ENCODE assay signal across 14 cellular contexts in genomic region chr13:111275995-111276618, GRCh38. TPM values are rescaled to one million over a fixed set of nuclear protein-coding genes. Genes with fewer than 3 reads are reported as not detected.
DNase-seq lines count a peak whose midpoint lies in the region; ATAC-seq and TF ChIP-seq lines count a peak whose summit lies in the region.
"Had no signal": no experiment of that assay in that cellular context is flagged by ENCODE, and none has a peak within 500 bp of the region (broad histone marks: within the 10 kb centered on the region; RNA-seq: fewer than 3 reads in every experiment).

No MANE protein-coding gene starts in this region.

- peaks cover 85% of the 10 kb centered on the region for H3K36me3 ChIP-seq in left ventricle myocardium inferior
- no peaks in the 10 kb centered on the region for H3K36me3 ChIP-seq in hepatocyte (replicated peaks; ENCODE audit: insufficient read depth, low read depth)
- no peaks in the 10 kb centered on the region for H3K36me3 ChIP-seq in uterus
- peaks cover 0 to 95% of the 10 kb centered on the region in 2 donors for H3K36me3 ChIP-seq in left lung

- no peak for TF ChIP-seq CTCF in left ventricle myocardium inferior (IDR thresholded peaks at IDR 0.05; ENCODE audit: borderline replicate concordance)
- no peak for TF ChIP-seq CTCF in hepatocyte (IDR thresholded peaks at IDR 0.05; ENCODE audit: poor library complexity)
- no peak for TF ChIP-seq CTCF in uterus (IDR thresholded peaks at IDR 0.05)
- no peak for TF ChIP-seq CTCF in left lung (IDR thresholded peaks at IDR 0.05)

- H3K9me3 ChIP-seq in left ventricle myocardium inferior (replicated peaks) = no peaks in the 10 kb centered on the region
- no peaks in the 10 kb centered on the region for H3K9me3 ChIP-seq in T-helper 17 cell (ENCODE audit: control insufficient read depth, low read length, poor library complexity, severe bottlenecking)
- H3K9me3 ChIP-seq in hepatocyte (ENCODE audit: low read depth) = no peaks in the 10 kb centered on the region
- no peaks in the 10 kb centered on the region for H3K9me3 ChIP-seq in uterus
- no peaks in the 10 kb centered on the region for H3K9me3 ChIP-seq in left lung
- H3K9me3 ChIP-seq: BLaER1 had no signal

- H3K27me3 Mint-ChIP-seq in T-helper 17 cell = no peaks in the 10 kb centered on the region

- H3K4me1 ChIP-seq in left ventricle myocardium inferior = peaks cover 63% of the 10 kb centered on the region
- H3K4me1 ChIP-seq in hepatocyte (ENCODE audit: insufficient read depth) = no peaks in the 10 kb centered on the region
- H3K4me1 ChIP-seq in uterus = no peaks in the 10 kb centered on the region
- no peaks in the 10 kb centered on the region for H3K4me1 ChIP-seq in left lung

- TF ChIP-seq POLR2A in uterus (IDR thresholded peaks at IDR 0.05) = no peak

- H2AFZ ChIP-seq in hepatocyte = no peak overlapping the region
- H2AFZ ChIP-seq: PC-9 had no signal

- peak overlapping the region; percentile 39 for H3K27ac Mint-ChIP-seq in T-helper 17 cell

- H3K4me2 ChIP-seq in hepatocyte = no peak overlapping the region
- H3K4me2 ChIP-seq: BLaER1, PC-9 had no signal

- H4K20me1 ChIP-seq in hepatocyte (ENCODE audit: insufficient read depth, poor library complexity, severe bottlenecking) = no peaks in the 10 kb centered on the region

- H3K9me2 ChIP-seq in hepatocyte (replicated peaks; ENCODE audit: insufficient read depth) = no peaks in the 10 kb centered on the region

- no peaks in the 10 kb centered on the region for H3K27me3 ChIP-seq in left ventricle myocardium inferior (ENCODE audit: low read depth)
- H3K27me3 ChIP-seq in hepatocyte = no peaks in the 10 kb centered on the region
- no peaks in the 10 kb centered on the region for H3K27me3 ChIP-seq in uterus
- no peaks in the 10 kb centered on the region for H3K27me3 ChIP-seq in left lung
- H3K27me3 ChIP-seq: BLaER1 had no signal

- H3K4me3 Mint-ChIP-seq in T-helper 17 cell = no peak overlapping the region
- H3K4me3 Mint-ChIP-seq: H9 had no signal

- DNase-seq in left ventricle myocardium inferior (no peak), Right ventricle myocardium superior (no peak), T-helper 17 cell (no peak), kidney tubule cell (ENCODE audit: low spot score) (peak; percentile 4), hepatocyte (ENCODE audit: low spot score) (no peak), uterus (no peak), left lung (no peak)
- DNase-seq: DMS 273 treated with DMSO at 0.1 percent for 48 hours, H9, NCI-H1105 treated with DMSO at 0.1 percent for 48 hours, NCI-H187, PC-9 had no signal

- H3K27ac ChIP-seq in left ventricle myocardium inferior (replicated peaks) (peak overlapping the region; percentile 30), hepatocyte (no peak overlapping the region), uterus (no peak overlapping the region), left lung (no peak overlapping the region)
- H3K27ac ChIP-seq: BLaER1, PC-9 had no signal

- no peaks in the 10 kb centered on the region for H3K79me2 ChIP-seq in hepatocyte

- H3K4me3 ChIP-seq in left ventricle myocardium inferior = no peak overlapping the region
- H3K4me3 ChIP-seq in hepatocyte = no peak overlapping the region
- no peak overlapping the region for H3K4me3 ChIP-seq in uterus
- no peak overlapping the region for H3K4me3 ChIP-seq in left lung
- H3K4me3 ChIP-seq: BLaER1, PC-9 had no signal

- peaks cover 8% of the 10 kb centered on the region for H3K4me1 Mint-ChIP-seq in T-helper 17 cell
- H3K4me1 Mint-ChIP-seq: H9 had no signal

- intact Hi-C loops in left ventricle myocardium inferior (cut with micrococcal nuclease) (no loop called here), Right ventricle myocardium superior (cut with DNase I) (no loop called here), uterus (cut with DNase I; ENCODE audit: low total_unique reads) (no loop called here), left lung (cut with DNase I) (no loop called here)

- 96% methylated on average over 5 of the region's 5 CpGs for WGBS in hepatocyte (ENCODE audit: low lambda C conversion rate, missing lambda C conversion rate)

- ATAC-seq in Right ventricle myocardium superior (ENCODE audit: poor library complexity) (no peak), T-helper 17 cell (no peak), left lung (no peak)

- H3K36me3 Mint-ChIP-seq in T-helper 17 cell (ENCODE audit: low read depth) = peaks cover 13% of the 10 kb centered on the region

RNA-seq across cellular contexts. Expression of gene TEX29, which starts 44.3 kb away (rescaled TPM):
- total RNA-seq in left ventricle myocardium inferior (not detected), Right ventricle myocardium superior (not detected), T-helper 17 cell (not detected), hepatocyte (0.83 TPM in 1 of 2 replicates, not detected in the other), uterus (under 1 TPM in 1 of 4 donors, not detected in 3; 0.91 TPM), left lung (under 1 TPM; 0.35 to 0.42 TPM)
- polyA plus RNA-seq in hepatocyte = 1.8 and 4.2 TPM in 2 replicates
- total RNA-seq: Daoy, PC-9 had no signal
